In genomic region chr1:4915159-4915558, GRCh38 we compare ENCODE assay signal across 3 cellular contexts.
A peak's percentile ranks its signal among the peaks of the same experiment; 100 is the strongest.
TF ChIP-seq lines count a peak whose summit lies in the region.

No MANE protein-coding gene starts in this region.

TF ChIP-seq in A549, 52 proteins besides CTCF, POLR2A, EP300 and RAD21:
- TF ChIP-seq ZC3H11A (IDR thresholded peaks at IDR 0.05): no peak
- no peak for TF ChIP-seq HOXA7 (CRISPR knock-in tag; IDR thresholded peaks at IDR 0.05)
- peak; percentile 84 for TF ChIP-seq MAFK (IDR thresholded peaks at IDR 0.05; ENCODE audit: partially characterized antibody)

TF ChIP-seq in IMR-90, 13 proteins besides CTCF, POLR2A, EP300 and RAD21:
- no peak for TF ChIP-seq MAZ (IDR thresholded peaks at IDR 0.05; ENCODE audit: borderline replicate concordance, low read depth, low read length)
- no peak for TF ChIP-seq RFX5 (IDR thresholded peaks at IDR 0.05; ENCODE audit: low read depth, low read length)
- no peak for TF ChIP-seq RCOR1 (IDR thresholded peaks at IDR 0.05; ENCODE audit: insufficient replicate concordance, low read length)
- TF ChIP-seq MAFK (IDR thresholded peaks at IDR 0.05; ENCODE audit: low read depth, low read length): peak; percentile 90
- TF ChIP-seq CHD1 (IDR thresholded peaks at IDR 0.05; ENCODE audit: low read depth, low read length): no peak

TF ChIP-seq in H1, 55 proteins besides CTCF, POLR2A, EP300 and RAD21:
- TF ChIP-seq MAFK (IDR thresholded peaks at IDR 0.05; ENCODE audit: low read depth, low read length): peak; percentile 30; the same call in 1 of the 2 replicates
- TF ChIP-seq GABPA (IDR thresholded peaks at IDR 0.05; ENCODE audit: borderline replicate concordance, insufficient read depth, low read length): no peak
